In genomic region chr5:172896465-172896864, GRCh38 we compare ENCODE assay signal across 13 cellular contexts.
DNase-seq lines count a peak whose midpoint lies in the region; ATAC-seq and TF ChIP-seq lines count a peak whose summit lies in the region.
"Had no signal": no experiment of that assay in that cellular context is flagged by ENCODE, and none has a peak within 500 bp of the region (broad histone marks: within the 10 kb centered on the region; RNA-seq: fewer than 3 reads in every experiment).

No MANE protein-coding gene starts in this region.

- H3K56ac ChIP-seq in mesendoderm (ENCODE audit: low read length), result no peak overlapping the region

- no peak overlapping the region for H2BK15ac ChIP-seq in mesendoderm (replicated peaks; ENCODE audit: low read depth)

- H2BK120ac ChIP-seq in mesendoderm (ENCODE audit: low read depth, low read length), result no peak overlapping the region

- no peak overlapping the region for H3K4me3 Mint-ChIP-seq in endothelial cell (ENCODE audit: unreplicated experiment)

- H3K27ac Mint-ChIP-seq in endothelial cell (ENCODE audit: unreplicated experiment), result peak overlapping the region; percentile 68
- H3K27ac Mint-ChIP-seq: activated T-helper 2 cell treated with anti-CD3 and anti-CD28 coated beads, Interferon-gamma antibody, Interleukin-2, Interleukin-4, amounts not matched to agents 10 μg/mL and 5 μg/mL and 100 μg/mL, durations not matched to agents 14 hours and 24 hours and 36 hours had no signal

- WGBS in thyroid gland, 2 donors, result 84 to 85% methylated on average over 7 of the region's 7 CpGs
- no CpG with 5 or more reads among the region's 7 CpGs for WGBS in mesendoderm (ENCODE audit: extremely low coverage, insufficient coverage, low lambda C conversion rate)

- DNase-seq in SJSA1 (ENCODE audit: low read depth in 1 of 2, low spot score in 2 of 2) (no peak), endothelial cell (ENCODE audit: low spot score) (no peak), thyroid gland (no peak), mesendoderm (no peak)
- no peak for DNase-seq in activated naive CD4-positive, alpha-beta T cell treated with anti-CD3 and anti-CD28 coated beads, Interleukin-2, amount 50 U/mL, for 16 hours
- DNase-seq: activated CD4-positive, alpha-beta T cell treated with anti-CD3 and anti-CD28 coated beads, Interleukin-2, amount 10 ng/mL, durations not matched to agents 24 days and 14 days; NCI-H2029; NK-92 treated with Interleukin-12 subunit alpha and Interleukin-12 subunit beta, amount 100 ng/mL, for 24 hours; T-helper 1 cell had no signal

- no peaks in the 10 kb centered on the region for H3K9me3 Mint-ChIP-seq in endothelial cell (ENCODE audit: unreplicated experiment)
- H3K9me3 Mint-ChIP-seq: activated CD4-positive, alpha-beta T cell treated with anti-CD3 and anti-CD28 coated beads, Interleukin-2, amount 10 ng/mL, durations not matched to agents 24 days and 14 days; activated T-helper 2 cell treated with anti-CD3 and anti-CD28 coated beads, Interferon-gamma antibody, Interleukin-2, Interleukin-4, amounts not matched to agents 10 μg/mL and 5 μg/mL and 100 μg/mL, durations not matched to agents 14 hours and 24 hours and 36 hours had no signal

- H3K27me3 ChIP-seq in SJSA1 (replicated peaks) (no peaks in the 10 kb centered on the region), muscle layer of duodenum (ENCODE audit: low read depth, low read length) (no peaks in the 10 kb centered on the region), thyroid gland (no peaks in the 10 kb centered on the region), mesendoderm (ENCODE audit: insufficient read depth, low read length, poor library complexity) (no peaks in the 10 kb centered on the region)

- peaks cover 17% of the 10 kb centered on the region for H3K36me3 Mint-ChIP-seq in endothelial cell (ENCODE audit: low read depth, unreplicated experiment)

- no peak overlapping the region for H3K18ac ChIP-seq in mesendoderm (ENCODE audit: low read length)

- peaks cover 48% of the 10 kb centered on the region for H3K36me3 ChIP-seq in SJSA1
- H3K36me3 ChIP-seq in muscle layer of duodenum (ENCODE audit: control insufficient read depth in 1 of 2, insufficient read depth in 2 of 2, low read length in 2 of 2), result peaks cover 0 to 8% of the 10 kb centered on the region in 2 donors
- H3K36me3 ChIP-seq in thyroid gland, result no peaks in the 10 kb centered on the region
- H3K36me3 ChIP-seq in mesendoderm (ENCODE audit: control insufficient read depth, insufficient read depth, low read length), result no peaks in the 10 kb centered on the region
- H3K36me3 ChIP-seq: HAP-1 had no signal

- H3K79me1 ChIP-seq in mesendoderm (ENCODE audit: low read length), result no peaks in the 10 kb centered on the region

- peaks cover 8% of the 10 kb centered on the region for H3K27me3 Mint-ChIP-seq in endothelial cell (ENCODE audit: unreplicated experiment)
- H3K27me3 Mint-ChIP-seq: activated CD4-positive, alpha-beta T cell treated with anti-CD3 and anti-CD28 coated beads, Interleukin-2, amount 10 ng/mL, durations not matched to agents 24 days and 14 days had no signal

- H3K27ac ChIP-seq in SJSA1 (peak overlapping the region; percentile 86), muscle layer of duodenum (ENCODE audit: low read length) (peak overlapping the region; percentile 99), thyroid gland (peak overlapping the region; percentile 71 to 92 (median 89)), mesendoderm (ENCODE audit: low read depth, low read length) (no peak overlapping the region)

- no peak overlapping the region for H3K23ac ChIP-seq in mesendoderm (ENCODE audit: low read length)

- no peaks in the 10 kb centered on the region for H3K79me2 ChIP-seq in mesendoderm (ENCODE audit: control insufficient read depth, insufficient read depth, low read length)

- H2AK5ac ChIP-seq in mesendoderm (ENCODE audit: low read length), result no peak overlapping the region

- H3K9ac ChIP-seq in mesendoderm (ENCODE audit: low read length), result no peak overlapping the region

- H2BK5ac ChIP-seq in mesendoderm (ENCODE audit: low read length), result no peak overlapping the region

- peaks cover 36% of the 10 kb centered on the region for H3K4me1 Mint-ChIP-seq in endothelial cell (ENCODE audit: unreplicated experiment)

- H3K9me3 ChIP-seq in SJSA1 (replicated peaks) (no peaks in the 10 kb centered on the region), muscle layer of duodenum (ENCODE audit: control insufficient read depth in 1 of 2, low read length in 2 of 2) (no peaks in the 10 kb centered on the region), thyroid gland (no peaks in the 10 kb centered on the region)
- H3K9me3 ChIP-seq: HAP-1 had no signal

- no peak overlapping the region for H3K4me2 ChIP-seq in mesendoderm (ENCODE audit: low read length)

- no peak overlapping the region for H3K4ac ChIP-seq in mesendoderm (ENCODE audit: low read depth, low read length)

- no peak overlapping the region for H4K8ac ChIP-seq in mesendoderm (ENCODE audit: low read depth, low read length)

- TF ChIP-seq POLR2A in thyroid gland (IDR thresholded peaks at IDR 0.05), result no peak

- TF ChIP-seq CTCF in endothelial cell (IDR thresholded peaks at IDR 0.05; ENCODE audit: unreplicated experiment) (no peak), thyroid gland (IDR thresholded peaks at IDR 0.05) (no peak)

- intact Hi-C loops in thyroid gland (cut with DNase I), result no loop called here

- no peak for ATAC-seq in HG03354 (IDR thresholded peaks at IDR 0.05; ENCODE audit: poor library complexity, severe bottlenecking, unreplicated experiment)

- H3K4me3 ChIP-seq in SJSA1 (no peak overlapping the region), muscle layer of duodenum (ENCODE audit: low read depth in 1 of 2, low read length in 2 of 2) (peak overlapping the region in 1 of 2 donors; percentile 42), thyroid gland (replicated peaks in 1 of 3) (no peak overlapping the region), mesendoderm (ENCODE audit: low read length) (no peak overlapping the region)
- H3K4me3 ChIP-seq: HAP-1 had no signal

- peaks cover 76% of the 10 kb centered on the region for H3K4me1 ChIP-seq in SJSA1 (replicated peaks)
- peaks cover 9 to 15% of the 10 kb centered on the region in 2 donors for H3K4me1 ChIP-seq in muscle layer of duodenum (ENCODE audit: control insufficient read depth in 1 of 2, insufficient read depth in 2 of 2, low read length in 2 of 2)
- peaks cover 30 to 52% of the 10 kb centered on the region in 2 donors for H3K4me1 ChIP-seq in thyroid gland
- no peaks in the 10 kb centered on the region for H3K4me1 ChIP-seq in mesendoderm (ENCODE audit: control insufficient read depth, low read depth, low read length)
- H3K4me1 ChIP-seq: HAP-1 had no signal

- no peak overlapping the region for H4K5ac ChIP-seq in mesendoderm (ENCODE audit: low read length)
